ENCODE assay signal across 8 cellular contexts in genomic region chr15:43903864-43904290, GRCh38.
A peak's percentile ranks its signal among the peaks of the same experiment; 100 is the strongest.
DNase-seq lines count a peak whose midpoint lies in the region; ATAC-seq, FAIRE-seq and TF ChIP-seq lines count a peak whose summit lies in the region.

No MANE protein-coding gene starts in this region.

- H3K4me1 ChIP-seq in HepG2 (ENCODE audit: insufficient read depth, low read length): peaks cover 23% of the 10 kb centered on the region

- peak; percentile 80 for TF ChIP-seq RAD21 in HepG2 (CRISPR knock-in tag; IDR thresholded peaks at IDR 0.05)

- H2AFZ ChIP-seq in HepG2 (ENCODE audit: low read length): no peak overlapping the region

- no TSS peak for BruUV-seq in HepG2 (replicated peaks; lab: Mats Ljungman, UMichigan)

- H3K27ac Mint-ChIP-seq in activated CD4-positive, alpha-beta T cell treated with anti-CD3 and anti-CD28 coated beads for 36 hours: no peak overlapping the region

- ATAC-seq in GM18868 (IDR thresholded peaks at IDR 0.05; ENCODE audit: unreplicated experiment) (peak; percentile 56), HepG2 (peak; percentile 91), HG03378 (IDR thresholded peaks at IDR 0.05; ENCODE audit: unreplicated experiment) (no peak)
- peak; percentile 83 for ATAC-seq in activated CD4-positive, alpha-beta T cell treated with anti-CD3 and anti-CD28 coated beads for 36 hours

- no peak for FAIRE-seq in HepG2 (lab: Jason Lieb, UNC)

- in situ Hi-C loops in HepG2 (cut with HindIII; ENCODE audit: extremely low pct_ligation_motif_present, low pct_unique_long_range_greater_than_20kb): loop anchor here (5.0 to 10.0 kb wide), 2 partner anchors 163 to 311 kb away; no protein-coding TSS in a partner anchor

- TF ChIP-seq EP300 in HepG2 (IDR thresholded peaks at IDR 0.05; ENCODE audit: low read depth in 2 of 2, low read length in 2 of 2) (no peak), HepG2 (CRISPR knock-in tag; IDR thresholded peaks at IDR 0.05; ENCODE audit: borderline replicate concordance) (no peak)

- no peaks in the 10 kb centered on the region for H4K20me1 ChIP-seq in HepG2 (ENCODE audit: insufficient read depth, low read length)

- peaks cover 2% of the 10 kb centered on the region for H3K4me1 Mint-ChIP-seq in activated CD4-positive, alpha-beta T cell treated with anti-CD3 and anti-CD28 coated beads for 36 hours

- DNase-seq in AG08396 (ENCODE audit: low spot score): peak; percentile 67
- DNase-seq in NCI-H2227 treated with DMSO at 0.1 percent for 48 hours (lab: John Stamatoyannopoulos, UW): peak; percentile 26
- DNase-seq in activated CD4-positive, alpha-beta T cell treated with anti-CD3 and anti-CD28 coated beads for 36 hours: peak; percentile 72
- peak; percentile 73 for DNase-seq in choroid plexus epithelial cell (ENCODE audit: low read depth)
- peak; percentile 66 for DNase-seq in HepG2 (ENCODE audit: low spot score)
- peak; percentile 20 for DNase-seq in stimulated activated CD8-positive, alpha-beta memory T cell treated with anti-CD3 and anti-CD28 coated beads, Interleukin-12 subunit alpha, Interleukin-12 subunit beta, amount 100 ng/mL, for 1 hour (ENCODE audit: low read depth)

- H3K79me2 ChIP-seq in HepG2 (ENCODE audit: insufficient read depth, low read length): no peaks in the 10 kb centered on the region

- CTCF ChIA-PET in activated CD4-positive, alpha-beta T cell treated with anti-CD3 and anti-CD28 coated beads for 36 hours (lab: Charles Lee): interaction anchor here (0.6 to 4.2 kb wide), 24 partner anchors 8 to 1646 kb away, joined by 3 to 51 read pairs (median 4); no protein-coding TSS in a partner anchor
- CTCF ChIA-PET in HepG2 (lab: Yijun Ruan, JAX; ENCODE audit: low intra/inter-chr PET ratio, low total read pairs): interaction anchor here (0.5 to 2.0 kb wide), 4 partner anchors 163 to 597 kb away, joined by 3 to 27 read pairs (median 4); no protein-coding TSS in a partner anchor

- no peaks in the 10 kb centered on the region for H3K9me3 ChIP-seq in HepG2 (ENCODE audit: low read length)

- H3K27me3 ChIP-seq in HepG2 (ENCODE audit: control insufficient read depth in 1 of 2, insufficient read depth in 2 of 2, low read length in 2 of 2): no peaks in the 10 kb centered on the region

- H3K27ac ChIP-seq in HepG2 (ENCODE audit: extremely low read length, insufficient read depth, low read length): no peak overlapping the region

- no peak for TF ChIP-seq POLR2A in HepG2 (IDR thresholded peaks at IDR 0.05; ENCODE audit: insufficient read depth in 1 of 2, low read depth in 2 of 2, low read length in 2 of 2)

- H3K36me3 Mint-ChIP-seq in activated CD4-positive, alpha-beta T cell treated with anti-CD3 and anti-CD28 coated beads for 36 hours (ENCODE audit: low read depth): no peaks in the 10 kb centered on the region

- TF ChIP-seq CTCF in choroid plexus epithelial cell (conservative IDR thresholded peaks at IDR 0.05; ENCODE audit: low read depth, low read length) (peak; percentile 91), HepG2 (CRISPR knock-in tag; IDR thresholded peaks at IDR 0.05) (peak; percentile 91)

- 19% methylated on average over 5 of the region's 8 CpGs for WGBS in HepG2 (ENCODE audit: low lambda C conversion rate)

- H3K36me3 ChIP-seq in HepG2 (replicated peaks in 1 of 2; ENCODE audit: control insufficient read depth in 1 of 2, insufficient read depth in 2 of 2, low read length in 2 of 2): no peaks in the 10 kb centered on the region

- no peaks in the 10 kb centered on the region for H3K9me3 Mint-ChIP-seq in activated CD4-positive, alpha-beta T cell treated with anti-CD3 and anti-CD28 coated beads for 36 hours (ENCODE audit: low read depth)

- intact Hi-C loops in activated CD4-positive, alpha-beta T cell treated with anti-CD3 and anti-CD28 coated beads for 36 hours (cut with DNase I, micrococcal nuclease): loop anchor here (1.0 kb wide), 3 partner anchors 162 to 597 kb away; no protein-coding TSS in a partner anchor
- intact Hi-C loops in HepG2 (cut with micrococcal nuclease; ENCODE audit: unreplicated experiment): loop anchor here (1.0 to 5.0 kb wide), 3 partner anchors 162 to 598 kb away; no protein-coding TSS in a partner anchor

- H3K9ac ChIP-seq in HepG2 (ENCODE audit: insufficient read depth, low read depth, low read length): no peak overlapping the region

- H3K4me2 ChIP-seq in HepG2 (ENCODE audit: low read depth, low read length): peak overlapping the region; percentile 21; the same call in 1 of the 2 replicates

- peak overlapping the region; percentile 24 for H3K4me3 ChIP-seq in choroid plexus epithelial cell (ENCODE audit: low read depth, low read length)
- H3K4me3 ChIP-seq in HepG2 (replicated peaks in 1 of 3; ENCODE audit: insufficient read depth in 1 of 3, low read depth in 2 of 3, low read length in 3 of 3): no peak overlapping the region

- H3K4me3 Mint-ChIP-seq in activated CD4-positive, alpha-beta T cell treated with anti-CD3 and anti-CD28 coated beads for 36 hours: no peak overlapping the region

- POLR2A ChIA-PET in activated CD4-positive, alpha-beta T cell treated with anti-CD3 and anti-CD28 coated beads for 36 hours (lab: Charles Lee): no interaction called here
- POLR2A ChIA-PET in HepG2 (lab: Yijun Ruan, JAX): no interaction called here

- H3K27me3 Mint-ChIP-seq in activated CD4-positive, alpha-beta T cell treated with anti-CD3 and anti-CD28 coated beads for 36 hours: no peaks in the 10 kb centered on the region

TF ChIP-seq in HepG2, 621 proteins besides CTCF, POLR2A, EP300 and RAD21 (continues in another document):
- TF ChIP-seq ZFAT (CRISPR knock-in tag; conservative IDR thresholded peaks at IDR 0.05) (no peak), FOXK1 (CRISPR knock-in tag; IDR thresholded peaks at IDR 0.05; ENCODE audit: borderline replicate concordance, low read depth) (peak; percentile 68; the same call in 1 of the 2 replicates), ZNF557 (CRISPR knock-in tag; IDR thresholded peaks at IDR 0.05) (no peak), XRCC5 (optimal IDR thresholded peaks at IDR 0.05; ENCODE audit: low read length) (peak; percentile 34), ZNF337 (CRISPR knock-in tag; IDR thresholded peaks at IDR 0.05; ENCODE audit: borderline replicate concordance, low read depth) (no peak), ZNF142 (CRISPR knock-in tag; IDR thresholded peaks at IDR 0.05) (no peak), ZNF597 (CRISPR knock-in tag; IDR thresholded peaks at IDR 0.05) (no peak), HNF1B (CRISPR knock-in tag; IDR thresholded peaks at IDR 0.05) (peak; percentile 33; the same call in 1 of the 2 replicates)

Comparison
In these comparisons a context has a peak if more than half of its experiments do, and no peak if none do; other contexts are left out.
1. DNase-seq: peak in every context shown above with its lines; median percentile 73 in choroid plexus epithelial cell; 72 in activated CD4-positive, alpha-beta T cell treated with anti-CD3 and anti-CD28 coated beads for 36 hours; 67 in AG08396; 66 in HepG2; 26 in NCI-H2227 treated with DMSO at 0.1 percent for 48 hours; 20 in stimulated activated CD8-positive, alpha-beta memory T cell treated with anti-CD3 and anti-CD28 coated beads, Interleukin-12 subunit alpha, Interleukin-12 subunit beta, amount 100 ng/mL, for 1 hour.